In the genomic region with DNA sequence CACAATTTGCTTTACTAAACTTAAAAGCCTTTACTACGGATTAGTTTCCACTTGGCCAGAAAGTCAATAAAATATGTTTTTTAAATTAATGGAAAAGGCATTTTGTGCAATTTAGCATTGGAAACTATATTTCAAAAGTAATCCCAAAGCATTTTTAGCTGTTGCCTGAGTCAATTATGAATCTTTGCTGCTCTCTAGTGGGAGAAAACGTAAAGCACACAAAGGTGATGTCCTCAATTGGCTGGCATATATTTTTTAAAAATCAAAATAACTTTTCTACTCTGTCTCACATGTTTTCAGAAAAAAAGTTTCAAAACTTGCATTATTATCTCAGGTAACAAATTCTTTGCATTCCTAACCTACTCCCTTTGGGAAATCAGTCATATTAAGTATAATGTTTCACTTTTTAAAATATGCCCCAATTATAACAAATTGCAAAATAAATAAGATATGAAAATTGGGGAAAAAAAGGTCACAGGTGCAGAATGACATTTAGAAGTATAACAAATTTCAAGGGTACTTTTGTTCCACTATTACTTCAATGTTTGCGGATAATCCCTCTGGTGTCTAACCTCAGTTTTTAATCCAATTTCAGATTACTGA, we compare ENCODE assay signal across 8 cellular contexts. TPM values are rescaled to one million over a fixed set of nuclear protein-coding genes. Genes with fewer than 3 reads are reported as not detected.
DNase-seq lines count a peak whose midpoint lies in the region; ATAC-seq and TF ChIP-seq lines count a peak whose summit lies in the region.
"Had no signal": no experiment of that assay in that cellular context is flagged by ENCODE, and none has a peak within 500 bp of the region (broad histone marks: within the 10 kb centered on the region; RNA-seq: fewer than 3 reads in every experiment).

No MANE protein-coding gene starts in this region.

- H3K4me1 ChIP-seq in Panc1 (ENCODE audit: control insufficient read depth, insufficient read depth, low read length), result no peaks in the 10 kb centered on the region
- H3K4me1 ChIP-seq in parathyroid adenoma, result no peaks in the 10 kb centered on the region

- no peaks in the 10 kb centered on the region for H3K36me3 ChIP-seq in Panc1 (ENCODE audit: control insufficient read depth, insufficient read depth, low read length)
- H3K36me3 ChIP-seq in parathyroid adenoma (ENCODE audit: control insufficient read depth, insufficient read depth, low read length), result no peaks in the 10 kb centered on the region

- H3K9ac ChIP-seq in parathyroid adenoma, result no peak overlapping the region

- ATAC-seq in Panc1 (no peak; the same call in 1 of the 2 replicates), HG02623 (IDR thresholded peaks at IDR 0.05; ENCODE audit: unreplicated experiment) (no peak), GM21381 (IDR thresholded peaks at IDR 0.05; ENCODE audit: unreplicated experiment) (no peak)

- TF ChIP-seq CTCF in Panc1 (IDR thresholded peaks at IDR 0.05), result peak; percentile 78; the same call in 1 of the 2 replicates
- TF ChIP-seq CTCF in epithelial cell of proximal tubule (conservative IDR thresholded peaks at IDR 0.05; ENCODE audit: low read depth, low read length), result peak; percentile 80
- peak; percentile 71 for TF ChIP-seq CTCF in parathyroid adenoma (IDR thresholded peaks at IDR 0.05)

- CTCF ChIA-PET in HEK293T (lab: Yijun Ruan, JAX) (interaction anchor here (1.0 to 6.3 kb wide), 2 partner anchors 215 to 219 kb away, joined by 4 to 88 read pairs; no protein-coding TSS in a partner anchor), Panc1 (lab: Charles Lee) (interaction anchor here (1.6 to 3.5 kb wide), 2 partner anchors 64 to 215 kb away, joined by 3 to 36 read pairs; a partner anchor contains a TSS)

- in situ Hi-C loops in Panc1 (cut with HindIII; ENCODE audit: low pct_unique_long_range_greater_than_20kb, low sequenced_read_pairs), result no loop called here

- H3K27me3 ChIP-seq in Panc1 (ENCODE audit: control insufficient read depth, insufficient read depth, low read length) (no peaks in the 10 kb centered on the region), parathyroid adenoma (ENCODE audit: control insufficient read depth, insufficient read depth, low read length) (no peaks in the 10 kb centered on the region)

- BruUV-seq in Panc1 (replicated peaks; lab: Mats Ljungman, UMichigan), result no TSS peak

- H3K9me3 ChIP-seq in Panc1 (ENCODE audit: control insufficient read depth, insufficient read depth, low read depth, low read length) (no peaks in the 10 kb centered on the region), parathyroid adenoma (ENCODE audit: control insufficient read depth, low read length) (no peaks in the 10 kb centered on the region)

- H3K4me3 ChIP-seq in Panc1 (ENCODE audit: low read depth in 2 of 2, low read length in 2 of 2) (no peak overlapping the region), epithelial cell of proximal tubule (ENCODE audit: low read depth, low read length) (no peak overlapping the region), parathyroid adenoma (ENCODE audit: low read depth, low read length) (no peak overlapping the region)

- H3K27ac ChIP-seq in Panc1 (ENCODE audit: low read length) (no peak overlapping the region), parathyroid adenoma (no peak overlapping the region)

- H3K4me2 ChIP-seq in parathyroid adenoma (ENCODE audit: low read length), result no peak overlapping the region

- DNase-seq in EH (ENCODE audit: low read depth), result peak; percentile 49
- peak; percentile 33 for DNase-seq in HEK293T (ENCODE audit: extremely low spot score)
- peak; percentile 20 for DNase-seq in Panc1 (ENCODE audit: low read depth, low spot score)
- no peak for DNase-seq in epithelial cell of proximal tubule (ENCODE audit: low read depth)

- H3K79me2 ChIP-seq in parathyroid adenoma, result no peaks in the 10 kb centered on the region

- POLR2A ChIA-PET in HEK293T (lab: Yijun Ruan, JAX) (no interaction called here), Panc1 (lab: Charles Lee) (no interaction called here)

- no peak overlapping the region for H2AFZ ChIP-seq in parathyroid adenoma

- intact Hi-C loops in Panc1 (cut with micrococcal nuclease; ENCODE audit: unreplicated experiment), result loop anchor here (1.0 to 5.0 kb wide), 2 partner anchors 144 to 216 kb away; a partner anchor contains a TSS

TF ChIP-seq in HEK293T, 16 proteins besides CTCF, POLR2A, EP300 and RAD21:
- TF ChIP-seq FOXA1 (IDR thresholded peaks at IDR 0.05) (no peak), L3MBTL2 (conservative IDR thresholded peaks at IDR 0.05) (no peak), FOXM1 (IDR thresholded peaks at IDR 0.05; ENCODE audit: borderline replicate concordance) (no peak), ZNF384 (IDR thresholded peaks at IDR 0.05) (no peak), SP1 (IDR thresholded peaks at IDR 0.05) (no peak), LEF1 (IDR thresholded peaks at IDR 0.05; ENCODE audit: borderline replicate concordance) (no peak), ELF4 (IDR thresholded peaks at IDR 0.05) (no peak), TARDBP (IDR thresholded peaks at IDR 0.05) (no peak), FOXK2 (IDR thresholded peaks at IDR 0.05) (no peak), SUZ12 (IDR thresholded peaks at IDR 0.05) (no peak), HDGF (IDR thresholded peaks at IDR 0.05; ENCODE audit: borderline replicate concordance) (no peak), BHLHE40 (IDR thresholded peaks at IDR 0.05; ENCODE audit: borderline replicate concordance) (no peak)
- TF ChIP-seq, protein P1, sequence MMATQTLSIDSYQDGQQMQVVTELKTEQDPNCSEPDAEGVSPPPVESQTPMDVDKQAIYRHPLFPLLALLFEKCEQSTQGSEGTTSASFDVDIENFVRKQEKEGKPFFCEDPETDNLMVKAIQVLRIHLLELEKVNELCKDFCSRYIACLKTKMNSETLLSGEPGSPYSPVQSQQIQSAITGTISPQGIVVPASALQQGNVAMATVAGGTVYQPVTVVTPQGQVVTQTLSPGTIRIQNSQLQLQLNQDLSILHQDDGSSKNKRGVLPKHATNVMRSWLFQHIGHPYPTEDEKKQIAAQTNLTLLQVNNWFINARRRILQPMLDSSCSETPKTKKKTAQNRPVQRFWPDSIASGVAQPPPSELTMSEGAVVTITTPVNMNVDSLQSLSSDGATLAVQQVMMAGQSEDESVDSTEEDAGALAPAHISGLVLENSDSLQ (IDR thresholded peaks at IDR 0.05), result no peak
TF ChIP-seq in HEK293T: peak in this region for 0.

RNA-seq across cellular contexts. Expression of a gene that starts 47.2 kb away (rescaled TPM):
- total RNA-seq in Panc1 (2021; ENCODE audit: unreplicated experiment), result not detected
- not detected for polyA plus RNA-seq in Panc1 (2012; ENCODE audit: insufficient read length)
- 0.06 TPM in 1 of 2 replicates, not detected in the other for total RNA-seq in epithelial cell of proximal tubule
- total RNA-seq: activated CD8-positive, alpha-beta memory T cell treated with anti-CD3 and anti-CD28 coated beads for 36 hours had no signal
